ENCODE assay signal across 33 cellular contexts in genomic region chr10:109106604-109107003, GRCh38.
DNase-seq lines count a peak whose midpoint lies in the region; ATAC-seq, FAIRE-seq and TF ChIP-seq lines count a peak whose summit lies in the region.
"Had no signal": no experiment of that assay in that cellular context is flagged by ENCODE, and none has a peak within 500 bp of the region (broad histone marks: within the 10 kb centered on the region; RNA-seq: fewer than 3 reads in every experiment).

No MANE protein-coding gene starts in this region.

- H3K36me3 ChIP-seq in HepG2 (replicated peaks in 1 of 2; ENCODE audit: control insufficient read depth in 1 of 2, insufficient read depth in 2 of 2, low read length in 2 of 2) (no peaks in the 10 kb centered on the region), right lobe of liver (no peaks in the 10 kb centered on the region), HEK293 (ENCODE audit: control insufficient read depth in 2 of 2, insufficient read depth in 1 of 2, low read length in 2 of 2) (no peaks in the 10 kb centered on the region), subcutaneous abdominal adipose tissue (ENCODE audit: control insufficient read depth in 5 of 5, insufficient read depth in 5 of 5, low read length in 5 of 5) (no peaks in the 10 kb centered on the region)
- H3K36me3 ChIP-seq: BE2C; BLaER1; BLaER1 treated with 17β-estradiol and CSF1 and Interleukin-3, amounts not matched to agents 10 nM and 100 nM had no signal

- in situ Hi-C loops in HepG2 (cut with HindIII; ENCODE audit: extremely low pct_ligation_motif_present, low pct_unique_long_range_greater_than_20kb) = no loop called here

- TF ChIP-seq EP300 in HepG2 (IDR thresholded peaks at IDR 0.05; ENCODE audit: low read depth in 2 of 2, low read length in 2 of 2) (no peak), HepG2 (CRISPR knock-in tag; IDR thresholded peaks at IDR 0.05; ENCODE audit: borderline replicate concordance) (no peak)

- no peaks in the 10 kb centered on the region for H4K20me1 ChIP-seq in HepG2 (ENCODE audit: insufficient read depth, low read length)
- H4K20me1 ChIP-seq: BLaER1; BLaER1 treated with 17β-estradiol and CSF1 and Interleukin-3, amounts not matched to agents 10 nM and 100 nM had no signal

- TF ChIP-seq CTCF in HepG2 (CRISPR knock-in tag; IDR thresholded peaks at IDR 0.05) = no peak
- no peak for TF ChIP-seq CTCF in right lobe of liver (IDR thresholded peaks at IDR 0.05)
- no peak for TF ChIP-seq CTCF in HEK293 (tag by site-specific recombination; IDR thresholded peaks at IDR 0.05)
- no peak for TF ChIP-seq CTCF in foreskin keratinocyte (conservative IDR thresholded peaks at IDR 0.05)

- no peak overlapping the region for H3K4me2 ChIP-seq in HepG2 (ENCODE audit: low read depth, low read length)
- H3K4me2 ChIP-seq: A549, BLaER1 had no signal

- TF ChIP-seq RAD21 in HepG2 (CRISPR knock-in tag; IDR thresholded peaks at IDR 0.05) = no peak

- H3K27ac ChIP-seq in HepG2 (ENCODE audit: extremely low read length, insufficient read depth, low read length) = no peak overlapping the region
- no peak overlapping the region for H3K27ac ChIP-seq in right lobe of liver
- H3K27ac ChIP-seq in HEK293 (ENCODE audit: extremely low read depth, low read depth, low read length) = no peak overlapping the region
- peak overlapping the region; percentile 78 for H3K27ac ChIP-seq in subcutaneous abdominal adipose tissue (ENCODE audit: low read depth, low read length)
- H3K27ac ChIP-seq in foreskin keratinocyte = no peak overlapping the region
- H3K27ac ChIP-seq: 22Rv1, A549, BLaER1, C4-2B had no signal

- H3K79me2 ChIP-seq in HepG2 (ENCODE audit: insufficient read depth, low read length) = no peaks in the 10 kb centered on the region

- H3K27me3 ChIP-seq in HepG2 (ENCODE audit: control insufficient read depth in 1 of 2, insufficient read depth in 2 of 2, low read length in 2 of 2) (no peaks in the 10 kb centered on the region), right lobe of liver (no peaks in the 10 kb centered on the region), subcutaneous abdominal adipose tissue (ENCODE audit: control insufficient read depth in 5 of 5, insufficient read depth in 4 of 5, low read length in 5 of 5) (no peaks in the 10 kb centered on the region), foreskin keratinocyte (no peaks in the 10 kb centered on the region)
- H3K27me3 ChIP-seq: BE2C; BLaER1; BLaER1 treated with 17β-estradiol and CSF1 and Interleukin-3, amounts not matched to agents 10 nM and 100 nM had no signal

- CTCF ChIA-PET in HepG2 (lab: Yijun Ruan, JAX; ENCODE audit: low intra/inter-chr PET ratio, low total read pairs) = no interaction called here
- CTCF ChIA-PET in HEK293 (lab: Yijun Ruan, JAX) = no interaction called here

- H3K4me3 ChIP-seq in HepG2 (replicated peaks in 1 of 3; ENCODE audit: insufficient read depth in 1 of 3, low read depth in 2 of 3, low read length in 3 of 3) = no peak overlapping the region
- H3K4me3 ChIP-seq in right lobe of liver = no peak overlapping the region
- no peak overlapping the region for H3K4me3 ChIP-seq in HEK293 (ENCODE audit: low read depth, low read length)
- no peak overlapping the region for H3K4me3 ChIP-seq in subcutaneous abdominal adipose tissue (ENCODE audit: low read depth in 1 of 5, low read length in 5 of 5)
- H3K4me3 ChIP-seq: A549; BLaER1; BLaER1 treated with 17β-estradiol and CSF1 and Interleukin-3, amounts not matched to agents 10 nM and 100 nM had no signal

- intact Hi-C loops in HepG2 (cut with micrococcal nuclease; ENCODE audit: unreplicated experiment) = no loop called here
- intact Hi-C loops in right lobe of liver (cut with DNase I) = no loop called here

- H3K4me1 ChIP-seq in HepG2 (ENCODE audit: insufficient read depth, low read length) (no peaks in the 10 kb centered on the region), right lobe of liver (no peaks in the 10 kb centered on the region), HEK293 (ENCODE audit: control insufficient read depth, insufficient read depth, low read length) (no peaks in the 10 kb centered on the region), subcutaneous abdominal adipose tissue (ENCODE audit: control insufficient read depth in 5 of 5, insufficient read depth in 5 of 5, low read length in 5 of 5) (peaks cover 0 to 39% (median 14%) of the 10 kb centered on the region in 5 donors), foreskin keratinocyte (no peaks in the 10 kb centered on the region)
- H3K4me1 ChIP-seq: A549, BE2C, BLaER1 had no signal

- no peak overlapping the region for H2AFZ ChIP-seq in HepG2 (ENCODE audit: low read length)

- H3K9ac ChIP-seq in HepG2 (ENCODE audit: insufficient read depth, low read depth, low read length) = no peak overlapping the region
- H3K9ac ChIP-seq in subcutaneous abdominal adipose tissue (ENCODE audit: low read length in 5 of 5) = no peak overlapping the region
- H3K9ac ChIP-seq: BLaER1; BLaER1 treated with 17β-estradiol and CSF1 and Interleukin-3, amounts not matched to agents 10 nM and 100 nM had no signal

- DNase-seq in HepG2 (ENCODE audit: low spot score) (no peak), right lobe of liver (no peak), foreskin keratinocyte (no peak)
- DNase-seq in activated CD8-positive, alpha-beta memory T cell treated with anti-CD3 and anti-CD28 coated beads, Interleukin-2, amount 50 U/mL, for 4 hours = no peak
- DNase-seq: 8988T; ACHN; AML-193; BE2C; C1 segment of cervical spinal cord; Caco-2; Calu3; CD4-positive, alpha-beta memory T cell; CD4-positive, alpha-beta T cell; CD4-positive, CD25-positive, alpha-beta regulatory T cell; CD8-positive, alpha-beta memory T cell; CD8-positive, alpha-beta T cell; COR-L47; DMS 273 treated with DMSO at 0.1 percent for 48 hours; DMS153; DMS53; DMS79; DMS79 treated with DMSO at 0.1 percent for 48 hours; DND-41; EL had no signal

- TF ChIP-seq POLR2A in HepG2 (IDR thresholded peaks at IDR 0.05; ENCODE audit: insufficient read depth in 1 of 2, low read depth in 2 of 2, low read length in 2 of 2) = no peak
- no peak for TF ChIP-seq POLR2A in right lobe of liver (IDR thresholded peaks at IDR 0.05)

- POLR2A ChIA-PET in HepG2 (lab: Yijun Ruan, JAX) = no interaction called here
- POLR2A ChIA-PET in HEK293 (lab: Yijun Ruan, JAX) = no interaction called here

- no TSS peak for BruUV-seq in HepG2 (replicated peaks; lab: Mats Ljungman, UMichigan)

- peaks cover 49% of the 10 kb centered on the region for H3K9me3 ChIP-seq in HepG2 (ENCODE audit: low read length)
- no peaks in the 10 kb centered on the region for H3K9me3 ChIP-seq in right lobe of liver
- no peaks in the 10 kb centered on the region for H3K9me3 ChIP-seq in HEK293 (ENCODE audit: control insufficient read depth, insufficient read depth, low read depth, low read length)
- H3K9me3 ChIP-seq in subcutaneous abdominal adipose tissue (ENCODE audit: control insufficient read depth in 5 of 5, low read length in 5 of 5) = no peaks in the 10 kb centered on the region
- H3K9me3 ChIP-seq: A549; BE2C; BLaER1; BLaER1 treated with 17β-estradiol and CSF1 and Interleukin-3, amounts not matched to agents 10 nM and 100 nM; Caco-2 had no signal

- FAIRE-seq in HepG2 (lab: Jason Lieb, UNC) = no peak
- FAIRE-seq: A204.1, A549, D721Med had no signal

- ATAC-seq in HepG2 = no peak
- no peak for ATAC-seq in right lobe of liver
- no peak for ATAC-seq in foreskin keratinocyte
- ATAC-seq: A549; CD8-positive, alpha-beta T cell had no signal

TF ChIP-seq in HepG2, 621 proteins besides CTCF, POLR2A, EP300 and RAD21:
- TF ChIP-seq ZBTB43 (CRISPR knock-in tag; conservative IDR thresholded peaks at IDR 0.05) (no peak), ZNF552 (CRISPR knock-in tag; IDR thresholded peaks at IDR 0.05; ENCODE audit: borderline replicate concordance) (no peak), ATF7 (IDR thresholded peaks at IDR 0.05) (peak; percentile 76), ATF7 (CRISPR knock-in tag; IDR thresholded peaks at IDR 0.05) (no peak), CREB1 (IDR thresholded peaks at IDR 0.05) (peak; percentile 53), CREB1 (CRISPR knock-in tag; IDR thresholded peaks at IDR 0.05) (no peak)

TF ChIP-seq in HEK293, 187 proteins besides CTCF, POLR2A, EP300 and RAD21:
- TF ChIP-seq ZNF10 (tag by site-specific recombination; IDR thresholded peaks at IDR 0.05) (no peak), ZNF404 (tag by site-specific recombination; IDR thresholded peaks at IDR 0.05) (no peak)
- TF ChIP-seq, protein P1, sequence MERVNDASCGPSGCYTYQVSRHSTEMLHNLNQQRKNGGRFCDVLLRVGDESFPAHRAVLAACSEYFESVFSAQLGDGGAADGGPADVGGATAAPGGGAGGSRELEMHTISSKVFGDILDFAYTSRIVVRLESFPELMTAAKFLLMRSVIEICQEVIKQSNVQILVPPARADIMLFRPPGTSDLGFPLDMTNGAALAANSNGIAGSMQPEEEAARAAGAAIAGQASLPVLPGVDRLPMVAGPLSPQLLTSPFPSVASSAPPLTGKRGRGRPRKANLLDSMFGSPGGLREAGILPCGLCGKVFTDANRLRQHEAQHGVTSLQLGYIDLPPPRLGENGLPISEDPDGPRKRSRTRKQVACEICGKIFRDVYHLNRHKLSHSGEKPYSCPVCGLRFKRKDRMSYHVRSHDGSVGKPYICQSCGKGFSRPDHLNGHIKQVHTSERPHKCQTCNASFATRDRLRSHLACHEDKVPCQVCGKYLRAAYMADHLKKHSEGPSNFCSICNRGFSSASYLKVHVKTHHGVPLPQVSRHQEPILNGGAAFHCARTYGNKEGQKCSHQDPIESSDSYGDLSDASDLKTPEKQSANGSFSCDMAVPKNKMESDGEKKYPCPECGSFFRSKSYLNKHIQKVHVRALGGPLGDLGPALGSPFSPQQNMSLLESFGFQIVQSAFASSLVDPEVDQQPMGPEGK (tag by site-specific recombination; IDR thresholded peaks at IDR 0.05) = no peak
- TF ChIP-seq, protein P2, sequence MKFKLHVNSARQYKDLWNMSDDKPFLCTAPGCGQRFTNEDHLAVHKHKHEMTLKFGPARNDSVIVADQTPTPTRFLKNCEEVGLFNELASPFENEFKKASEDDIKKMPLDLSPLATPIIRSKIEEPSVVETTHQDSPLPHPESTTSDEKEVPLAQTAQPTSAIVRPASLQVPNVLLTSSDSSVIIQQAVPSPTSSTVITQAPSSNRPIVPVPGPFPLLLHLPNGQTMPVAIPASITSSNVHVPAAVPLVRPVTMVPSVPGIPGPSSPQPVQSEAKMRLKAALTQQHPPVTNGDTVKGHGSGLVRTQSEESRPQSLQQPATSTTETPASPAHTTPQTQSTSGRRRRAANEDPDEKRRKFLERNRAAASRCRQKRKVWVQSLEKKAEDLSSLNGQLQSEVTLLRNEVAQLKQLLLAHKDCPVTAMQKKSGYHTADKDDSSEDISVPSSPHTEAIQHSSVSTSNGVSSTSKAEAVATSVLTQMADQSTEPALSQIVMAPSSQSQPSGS (tag by site-specific recombination; IDR thresholded peaks at IDR 0.05; ENCODE audit: low read depth) = 0 out of 2 replicates have a peak, but pooled peaks have one; percentile 29
